Comparison of ENCODE assay signal across 8 cellular contexts in the genomic region with DNA sequence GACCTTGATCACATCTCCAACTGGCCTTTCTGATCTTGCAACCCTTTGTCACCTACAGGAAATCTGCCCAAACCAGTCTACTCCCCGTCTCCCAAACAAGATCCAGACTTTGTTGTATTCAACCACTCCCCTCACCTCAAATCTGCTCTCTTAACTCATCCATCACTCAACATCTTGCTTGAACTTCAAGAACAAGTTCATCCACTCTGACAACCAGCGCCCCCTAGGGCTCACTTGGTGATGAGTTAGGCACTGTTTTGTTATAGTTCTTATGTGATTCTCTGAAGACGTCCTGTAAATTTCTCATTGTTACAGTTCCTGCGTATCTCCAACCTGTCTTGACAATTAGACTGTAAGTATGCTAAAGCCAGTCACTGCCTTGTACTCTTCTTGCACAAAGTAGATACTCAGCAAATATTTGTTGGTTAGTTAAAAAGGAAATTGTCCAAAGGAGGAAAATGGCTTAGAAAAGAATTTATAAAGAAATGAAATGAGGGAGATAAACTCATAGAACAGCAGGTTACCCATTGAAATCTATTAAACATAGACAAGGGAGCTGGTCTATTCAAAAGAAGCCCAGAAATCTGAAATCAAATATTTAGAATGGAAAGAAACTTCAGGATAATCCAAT. TPM values are rescaled to one million over a fixed set of nuclear protein-coding genes. Genes with fewer than 3 reads are reported as not detected.
DNase-seq lines count a peak whose midpoint lies in the region; ATAC-seq and TF ChIP-seq lines count a peak whose summit lies in the region.

No MANE protein-coding gene starts in this region.

- POLR2A ChIA-PET in HEK293T (lab: Yijun Ruan, JAX) = no interaction called here

- no peaks in the 10 kb centered on the region for H3K27me3 ChIP-seq in vagina

- peak; percentile 24 for DNase-seq in ACHN
- peak; percentile 52 for DNase-seq in HEK293T (ENCODE audit: extremely low spot score)
- DNase-seq in dermis blood vessel endothelial cell = peak; percentile 50
- DNase-seq in omental fat pad (ENCODE audit: low spot score) = peak; percentile 31
- DNase-seq in vagina (ENCODE audit: extremely low spot score in 2 of 2) = no peak

- ATAC-seq in omental fat pad (ENCODE audit: low FRiP score) = no peak
- ATAC-seq in HG03196 (IDR thresholded peaks at IDR 0.05; ENCODE audit: unreplicated experiment) = no peak
- no peak for ATAC-seq in HG03354 (IDR thresholded peaks at IDR 0.05; ENCODE audit: poor library complexity, severe bottlenecking, unreplicated experiment)

- no peak overlapping the region for H3K27ac ChIP-seq in vagina

- TF ChIP-seq CTCF in WI38 (IDR thresholded peaks at IDR 0.05; ENCODE audit: low read depth, low read length) = peak; percentile 34; the same call in 1 of the 2 replicates
- no peak for TF ChIP-seq CTCF in omental fat pad (IDR thresholded peaks at IDR 0.05)
- no peak for TF ChIP-seq CTCF in vagina (IDR thresholded peaks at IDR 0.05)

- H3K4me3 ChIP-seq in WI38 (ENCODE audit: low read depth, low read length) = no peak overlapping the region
- no peak overlapping the region for H3K4me3 ChIP-seq in vagina

- intact Hi-C loops in vagina (cut with DNase I) = no loop called here

- CTCF ChIA-PET in HEK293T (lab: Yijun Ruan, JAX) = interaction anchor here (0.8 to 1.9 kb wide), 5 partner anchors 20 to 130 kb away, joined by 3 to 11 read pairs (median 3); no protein-coding TSS in a partner anchor

- in situ Hi-C loops in ACHN (cut with HindIII; ENCODE audit: low pct_ligation_motif_present, low pct_unique_long_range_greater_than_20kb, low sequenced_read_pairs) = no loop called here

- no peaks in the 10 kb centered on the region for H3K36me3 ChIP-seq in vagina

- H3K9me3 ChIP-seq in vagina = no peaks in the 10 kb centered on the region

- H3K4me1 ChIP-seq in vagina = no peaks in the 10 kb centered on the region

- TF ChIP-seq POLR2A in vagina (IDR thresholded peaks at IDR 0.05) = no peak

TF ChIP-seq in HEK293T, 16 proteins besides CTCF, POLR2A, EP300 and RAD21:
- TF ChIP-seq, protein P1, sequence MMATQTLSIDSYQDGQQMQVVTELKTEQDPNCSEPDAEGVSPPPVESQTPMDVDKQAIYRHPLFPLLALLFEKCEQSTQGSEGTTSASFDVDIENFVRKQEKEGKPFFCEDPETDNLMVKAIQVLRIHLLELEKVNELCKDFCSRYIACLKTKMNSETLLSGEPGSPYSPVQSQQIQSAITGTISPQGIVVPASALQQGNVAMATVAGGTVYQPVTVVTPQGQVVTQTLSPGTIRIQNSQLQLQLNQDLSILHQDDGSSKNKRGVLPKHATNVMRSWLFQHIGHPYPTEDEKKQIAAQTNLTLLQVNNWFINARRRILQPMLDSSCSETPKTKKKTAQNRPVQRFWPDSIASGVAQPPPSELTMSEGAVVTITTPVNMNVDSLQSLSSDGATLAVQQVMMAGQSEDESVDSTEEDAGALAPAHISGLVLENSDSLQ (IDR thresholded peaks at IDR 0.05) = 0 out of 2 replicates have a peak, but pooled peaks have one; percentile 17
- no peak for TF ChIP-seq L3MBTL2 (conservative IDR thresholded peaks at IDR 0.05)

RNA-seq across cellular contexts. Expression of gene FRMD4A, which starts 5.3 kb away (rescaled TPM):
- 42.0 and 51.8 TPM in 2 replicates for total RNA-seq in dermis blood vessel endothelial cell
- total RNA-seq in omental fat pad = 100 to 1,000 TPM in 1 of 4 donors, 10 to 100 TPM in 3; 66.8 to 119 (median 81.6) TPM
- 24.8 TPM for total RNA-seq in vagina

Comparison
In these comparisons a context has a peak if more than half of its experiments do, and no peak if none do; other contexts are left out.
1. DNase-seq: peak in ACHN (single experiment), HEK293T (single experiment), dermis blood vessel endothelial cell (single experiment) and omental fat pad (single experiment); none in vagina (0 of 2).